9 cellular contexts compared by ENCODE assay signal in genomic region chr17:6713130-6713917, GRCh38. TPM values are rescaled to one million over a fixed set of nuclear protein-coding genes. Genes with fewer than 3 reads are reported as not detected.
A peak's percentile ranks its signal among the peaks of the same experiment; 100 is the strongest.
DNase-seq lines count a peak whose midpoint lies in the region; ATAC-seq, FAIRE-seq and TF ChIP-seq lines count a peak whose summit lies in the region.
"Had no signal": no experiment of that assay in that cellular context is flagged by ENCODE, and none has a peak within 500 bp of the region (broad histone marks: within the 10 kb centered on the region; RNA-seq: fewer than 3 reads in every experiment).

TSS of gene SLC13A5 (minus strand) at chr17:6713369. CDS start at chr17:6713333, 36 bp downstream.

- peaks cover 17% of the 10 kb centered on the region for H3K27me3 ChIP-seq in CD8-positive, alpha-beta memory T cell (ENCODE audit: insufficient read depth, low read length, poor library complexity, severe bottlenecking)
- no peaks in the 10 kb centered on the region; a peak in 1 of 5 replicates for H3K27me3 ChIP-seq in HepG2 (ENCODE audit: control insufficient read depth in 1 of 2, insufficient read depth in 2 of 2, low read length in 2 of 2)
- peaks cover 18% of the 10 kb centered on the region for H3K27me3 ChIP-seq in colonic mucosa

- peaks cover 0 to 15% (median 0%) of the 10 kb centered on the region in 5 donors for H3K9me3 Mint-ChIP-seq in CD8-positive, alpha-beta memory T cell

- intact Hi-C loops in HepG2 (cut with micrococcal nuclease; ENCODE audit: unreplicated experiment): loop anchor here (10.0 kb wide), 1 partner anchor 81 kb away; no protein-coding TSS in a partner anchor
- intact Hi-C loops in colonic mucosa (cut with DNase I): no loop called here

- peaks cover 0 to 22% (median 15%) of the 10 kb centered on the region in 3 donors for H3K4me1 Mint-ChIP-seq in CD8-positive, alpha-beta memory T cell

- no peak within 1 kb of the TSS for H2AFZ ChIP-seq in HepG2 (ENCODE audit: low read length)

- H3K27ac ChIP-seq in CD8-positive, alpha-beta memory T cell (ENCODE audit: low read depth, low read length): no peak within 1 kb of the TSS
- H3K27ac ChIP-seq in HepG2 (ENCODE audit: extremely low read length, insufficient read depth, low read length) (peak within 1 kb of the TSS; percentile 74), colonic mucosa (no peak within 1 kb of the TSS)

- peaks cover 35% of the 10 kb centered on the region for H3K79me2 ChIP-seq in HepG2 (ENCODE audit: insufficient read depth, low read length)

- H3K36me3 Mint-ChIP-seq in CD8-positive, alpha-beta memory T cell: no peaks in the 10 kb centered on the region

- POLR2A ChIA-PET in CD8-positive, alpha-beta memory T cell (lab: Charles Lee): no interaction called here
- POLR2A ChIA-PET in HepG2 (lab: Yijun Ruan, JAX): interaction anchor here (0.7 to 7.8 kb wide), 25 partner anchors 10 to 1227 kb away, joined by 3 to 419 read pairs (median 6); partner anchors contain the start of genes ASGR1, C17orf100, DERL2 and MED31

- peak; percentile 90 for ATAC-seq in HepG2

- H4K20me1 ChIP-seq in HepG2 (ENCODE audit: insufficient read depth, low read length): no peaks in the 10 kb centered on the region

- WGBS in HepG2 (ENCODE audit: low lambda C conversion rate): 74% methylated on average over 13 of the region's 71 CpGs

- peak within 1 kb of the TSS in 1 of 8 donors; percentile 53 for H3K27ac Mint-ChIP-seq in CD8-positive, alpha-beta memory T cell

- CTCF ChIA-PET in CD8-positive, alpha-beta memory T cell (lab: Charles Lee): no interaction called here
- CTCF ChIA-PET in HepG2 (lab: Yijun Ruan, JAX; ENCODE audit: low intra/inter-chr PET ratio, low total read pairs): interaction anchor here (0.8 to 3.6 kb wide), 7 partner anchors 11 to 62 kb away, joined by 3 to 52 read pairs (median 3); partner anchors contain the start of genes C17orf100 and MED31

- H3K27me3 Mint-ChIP-seq in CD8-positive, alpha-beta memory T cell: peaks cover 44 to 81% of the 10 kb centered on the region in 2 donors

- peak within 1 kb of the TSS; percentile 93 for H3K4me2 ChIP-seq in HepG2 (ENCODE audit: low read depth, low read length)

- H3K4me3 Mint-ChIP-seq in CD8-positive, alpha-beta memory T cell: peak within 1 kb of the TSS in 5 of 7 donors; percentile 36 to 80 (median 60)

- peak; percentile 96 to 100 for TF ChIP-seq POLR2A in HepG2 (IDR thresholded peaks at IDR 0.05; ENCODE audit: insufficient read depth in 1 of 2, low read depth in 2 of 2, low read length in 2 of 2)

- peak within 1 kb of the TSS; percentile 83 for H3K9ac ChIP-seq in HepG2 (ENCODE audit: insufficient read depth, low read depth, low read length)
- H3K9ac ChIP-seq in colonic mucosa (ENCODE audit: low read depth in 2 of 2, low read length in 2 of 2): no peak within 1 kb of the TSS

- no peak for DNase-seq in CD8-positive, alpha-beta memory T cell
- DNase-seq in KBM-7: peak; percentile 8
- DNase-seq in cerebellar cortex (ENCODE audit: low spot score): peak; percentile 15
- peak; percentile 87 for DNase-seq in HepG2 (ENCODE audit: low spot score)
- DNase-seq in colonic mucosa: no peak
- no peak for DNase-seq in NAMALWA (ENCODE audit: low spot score)
- DNase-seq in NCI-H1694 treated with DMSO at 0.1 percent for 48 hours (lab: John Stamatoyannopoulos, UW): no peak
- DNase-seq in NCI-H2107 (lab: John Stamatoyannopoulos, UW): no peak

- TF ChIP-seq CTCF in HepG2 (CRISPR knock-in tag; IDR thresholded peaks at IDR 0.05) (peak; percentile 90), colonic mucosa (IDR thresholded peaks at IDR 0.05) (no peak)

- no peaks in the 10 kb centered on the region for H3K36me3 ChIP-seq in CD8-positive, alpha-beta memory T cell (ENCODE audit: insufficient read depth, low read length)
- no peaks in the 10 kb centered on the region for H3K36me3 ChIP-seq in HepG2 (replicated peaks in 1 of 2; ENCODE audit: control insufficient read depth in 1 of 2, insufficient read depth in 2 of 2, low read length in 2 of 2)
- H3K36me3 ChIP-seq in colonic mucosa: no peaks in the 10 kb centered on the region

- BruUV-seq in HepG2 (replicated peaks; lab: Mats Ljungman, UMichigan): no TSS peak

- peak; percentile 34 for FAIRE-seq in HepG2 (lab: Jason Lieb, UNC)

- H3K4me1 ChIP-seq in CD8-positive, alpha-beta memory T cell (ENCODE audit: insufficient read depth, low read length): no peaks in the 10 kb centered on the region
- H3K4me1 ChIP-seq in HepG2 (ENCODE audit: insufficient read depth, low read length): peaks cover 61% of the 10 kb centered on the region
- no peaks in the 10 kb centered on the region for H3K4me1 ChIP-seq in colonic mucosa

- peak; percentile 92 for TF ChIP-seq RAD21 in HepG2 (CRISPR knock-in tag; IDR thresholded peaks at IDR 0.05)

- H3K4me3 ChIP-seq in CD8-positive, alpha-beta memory T cell (ENCODE audit: low read length): no peak within 1 kb of the TSS
- H3K4me3 ChIP-seq in HepG2 (replicated peaks in 1 of 3; ENCODE audit: insufficient read depth in 1 of 3, low read depth in 2 of 3, low read length in 3 of 3) (peak within 1 kb of the TSS; percentile 60 to 84 (median 84)), colonic mucosa (no peak within 1 kb of the TSS)

- H3K9me3 ChIP-seq in CD8-positive, alpha-beta memory T cell (ENCODE audit: low read length): no peaks in the 10 kb centered on the region
- H3K9me3 ChIP-seq in HepG2 (ENCODE audit: low read length): peaks cover 7% of the 10 kb centered on the region; the same call in 1 of the 2 replicates
- H3K9me3 ChIP-seq in colonic mucosa: no peaks in the 10 kb centered on the region

- in situ Hi-C loops in KBM-7 (cut with MboI; ENCODE audit: low pct_unique_long_range_greater_than_20kb, low sequenced_read_pairs): no loop called here
- in situ Hi-C loops in HepG2 (cut with HindIII; ENCODE audit: extremely low pct_ligation_motif_present, low pct_unique_long_range_greater_than_20kb): loop anchor here (5.0 kb wide), 1 partner anchor 46 kb away; no protein-coding TSS in a partner anchor

- TF ChIP-seq EP300 in HepG2 (IDR thresholded peaks at IDR 0.05; ENCODE audit: low read depth in 2 of 2, low read length in 2 of 2): peak in 1 of 2 experiments; percentile 59; a peak in 1 of 4 replicates
- TF ChIP-seq EP300 in HepG2 (CRISPR knock-in tag; IDR thresholded peaks at IDR 0.05; ENCODE audit: borderline replicate concordance): no peak

TF ChIP-seq in HepG2, 621 proteins besides CTCF, POLR2A, EP300 and RAD21 (continues in another document):
- TF ChIP-seq ZNF512 (CRISPR knock-in tag; IDR thresholded peaks at IDR 0.05) (0 out of 2 replicates have a peak, but pooled peaks have one; percentile 12), ZNF75D (CRISPR knock-in tag; IDR thresholded peaks at IDR 0.05; ENCODE audit: borderline replicate concordance) (no peak), MTF1 (CRISPR knock-in tag; IDR thresholded peaks at IDR 0.05) (peak; percentile 73; the same call in 1 of the 2 replicates), JUN (CRISPR knock-in tag; IDR thresholded peaks at IDR 0.05) (no peak)

RNA-seq across cellular contexts. Expression of gene SLC13A5, which starts in this region (rescaled TPM):
- total RNA-seq in CD8-positive, alpha-beta memory T cell: not detected
- not detected for polyA plus RNA-seq in CD8-positive, alpha-beta memory T cell
- total RNA-seq in HepG2 (2016; rRNA removed; fragmentation: Illumina TruSeq; extraction: Trizol) (24.4 and 42.8 TPM in 2 replicates), colonic mucosa (under 1 TPM in 1 of 2 donors, not detected in 1; 0.62 TPM)
- 6.1 and 8.5 TPM in 2 replicates for total RNA-seq in HepG2 (2016; cell fraction: cytosol; rRNA removed; fragmentation: Illumina TruSeq; extraction: Trizol; ENCODE audit: low read depth)
- total RNA-seq in HepG2 (2016; cell fraction: insoluble cytoplasmic fraction; rRNA removed; fragmentation: Illumina TruSeq; extraction: Trizol): 24.1 and 44.5 TPM in 2 replicates
- total RNA-seq in HepG2 (2016; cell fraction: membrane; rRNA removed; fragmentation: Illumina TruSeq; extraction: Trizol): 21.2 and 24.0 TPM in 2 replicates
- total RNA-seq in HepG2 (2016; cell fraction: nucleus; rRNA removed; fragmentation: Illumina TruSeq; extraction: Trizol): 74.8 and 81.7 TPM in 2 replicates
- polyA plus RNA-seq in HepG2 (2011; rRNA removed): 310 and 460 TPM in 2 replicates
- polyA plus RNA-seq in HepG2 (2011; cell fraction: cytosol; rRNA removed): 141 and 152 TPM in 2 replicates
- polyA plus RNA-seq in HepG2 (2011; cell fraction: nucleus; rRNA removed): 496 and 544 TPM in 2 replicates
- 253 and 287 TPM in 2 replicates for polyA plus RNA-seq in HepG2 (2012)
- 11.4 and 13.1 TPM in 2 replicates for polyA plus RNA-seq in HepG2 (2016; cell fraction: cytosol; fragmentation: Illumina TruSeq; extraction: Trizol; ENCODE audit: low read depth)
- 42.4 and 50.4 TPM in 2 replicates for polyA plus RNA-seq in HepG2 (2016; cell fraction: insoluble cytoplasmic fraction; fragmentation: Illumina TruSeq; extraction: Trizol; ENCODE audit: low read depth)
- 28.2 and 31.8 TPM in 2 replicates for polyA plus RNA-seq in HepG2 (2016; cell fraction: membrane; fragmentation: Illumina TruSeq; extraction: Trizol; ENCODE audit: low read depth)
- 169 and 186 TPM in 2 replicates for polyA plus RNA-seq in HepG2 (2016; cell fraction: nucleus; fragmentation: Illumina TruSeq; extraction: Trizol; ENCODE audit: insufficient read depth, low read depth)
- polyA minus RNA-seq in HepG2 (2011; rRNA and poly(A)+ RNA removed; ENCODE audit: low replicate concordance): 0.40 and 2,799 TPM in 2 replicates
- 352 and 410 TPM in 2 replicates for polyA minus RNA-seq in HepG2 (2011; cell fraction: cytosol; rRNA and poly(A)+ RNA removed)
- 342 and 399 TPM in 2 replicates for polyA minus RNA-seq in HepG2 (2011; cell fraction: nucleus; rRNA and poly(A)+ RNA removed)
- total RNA-seq: NCI-H460 had no signal

Comparison
In these comparisons a context has a peak if more than half of its experiments do, and no peak if none do; other contexts are left out.
1. RNA of gene SLC13A5 (total RNA-seq): 6.1 to 81.7 TPM in HepG2; 0.62 TPM in colonic mucosa and not detected in CD8-positive, alpha-beta memory T cell; every median in the first group is over 4 times any median in the second.
2. RNA of gene SLC13A5 (polyA plus RNA-seq): 11.4 to 544 TPM in HepG2; not detected in CD8-positive, alpha-beta memory T cell (single experiment); every median in the first group is over 10 times any median in the second.
3. DNase-seq: peak in KBM-7 (single experiment), cerebellar cortex (single experiment) and HepG2 (single experiment); none in CD8-positive, alpha-beta memory T cell (0 of 5), colonic mucosa (single experiment), NAMALWA (single experiment), NCI-H1694 treated with DMSO at 0.1 percent for 48 hours (single experiment) and NCI-H2107 (single experiment).
4. H3K4me3 ChIP-seq: peak in HepG2 (3 of 3); none in CD8-positive, alpha-beta memory T cell (single experiment) and colonic mucosa (single experiment).